1 cellular context compared by ENCODE assay signal in the genomic region with DNA sequence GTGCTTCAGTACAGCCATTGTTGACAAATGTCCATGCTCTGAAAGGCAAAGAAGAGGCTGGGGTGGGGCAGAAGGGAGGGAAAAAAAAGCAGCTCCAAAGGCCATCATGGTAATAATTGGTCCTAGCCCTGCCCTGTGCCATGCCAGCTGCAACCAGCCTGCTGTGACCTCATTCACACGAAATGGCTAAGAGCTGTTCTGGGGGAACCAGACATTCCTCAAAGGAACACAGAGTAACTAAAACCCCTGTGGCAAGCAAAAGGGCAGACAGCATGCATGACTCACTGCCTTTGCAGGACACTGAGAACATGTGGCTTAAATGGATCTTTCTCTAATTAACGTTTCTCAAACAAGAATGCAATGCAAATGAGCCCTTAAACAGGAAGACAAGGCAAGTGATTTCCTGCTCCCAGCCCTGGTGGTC.
TF ChIP-seq lines count a peak whose summit lies in the region.

No MANE protein-coding gene starts in this region.

TF ChIP-seq in H1, 55 proteins besides CTCF, POLR2A, EP300 and RAD21:
- no peak for TF ChIP-seq KDM4A (IDR thresholded peaks at IDR 0.05; ENCODE audit: low read depth, low read length, severe bottlenecking)
- TF ChIP-seq, protein P1, sequence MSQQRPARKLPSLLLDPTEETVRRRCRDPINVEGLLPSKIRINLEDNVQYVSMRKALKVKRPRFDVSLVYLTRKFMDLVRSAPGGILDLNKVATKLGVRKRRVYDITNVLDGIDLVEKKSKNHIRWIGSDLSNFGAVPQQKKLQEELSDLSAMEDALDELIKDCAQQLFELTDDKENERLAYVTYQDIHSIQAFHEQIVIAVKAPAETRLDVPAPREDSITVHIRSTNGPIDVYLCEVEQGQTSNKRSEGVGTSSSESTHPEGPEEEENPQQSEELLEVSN (IDR thresholded peaks at IDR 0.05), result 0 out of 2 replicates have a peak, but pooled peaks have one; percentile 17
- TF ChIP-seq, protein P2, sequence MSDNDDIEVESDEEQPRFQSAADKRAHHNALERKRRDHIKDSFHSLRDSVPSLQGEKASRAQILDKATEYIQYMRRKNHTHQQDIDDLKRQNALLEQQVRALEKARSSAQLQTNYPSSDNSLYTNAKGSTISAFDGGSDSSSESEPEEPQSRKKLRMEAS (IDR thresholded peaks at IDR 0.05), result 0 out of 2 replicates have a peak, but pooled peaks have one; percentile 14
- TF ChIP-seq CHD1 (IDR thresholded peaks at IDR 0.05; ENCODE audit: low read depth, low read length), result no peak
- no peak for TF ChIP-seq MAFK (IDR thresholded peaks at IDR 0.05; ENCODE audit: low read depth, low read length)
- TF ChIP-seq JUND (IDR thresholded peaks at IDR 0.05; ENCODE audit: low read length), result peak; percentile 76
